8 cellular contexts compared by ENCODE assay signal in genomic region chr12:49777800-49778748, GRCh38. TPM values are rescaled to one million over a fixed set of nuclear protein-coding genes. Genes with fewer than 3 reads are reported as not detected.
DNase-seq lines count a peak whose midpoint lies in the region; ATAC-seq and TF ChIP-seq lines count a peak whose summit lies in the region.

No MANE protein-coding gene starts in this region.

- peaks cover 31% of the 10 kb centered on the region for H3K27me3 Mint-ChIP-seq in activated T-cell treated with anti-CD3 and anti-CD28 coated beads, Interleukin-2, amount 50 U/mL, for 4 hours (ENCODE audit: low read depth)

- H3K36me3 ChIP-seq in NT2/D1 (ENCODE audit: insufficient read depth, insufficient read length, low read length), result no peaks in the 10 kb centered on the region
- H3K36me3 ChIP-seq in uterus, result no peaks in the 10 kb centered on the region

- ATAC-seq in Right ventricle myocardium inferior, result peak; percentile 43
- peak; percentile 86 to 89 for ATAC-seq in activated T-cell treated with anti-CD3 and anti-CD28 coated beads, Interleukin-2, amount 50 U/mL, for 4 hours

- H3K27me3 ChIP-seq in NT2/D1 (ENCODE audit: insufficient read depth, insufficient read length), result peaks cover 4% of the 10 kb centered on the region
- no peaks in the 10 kb centered on the region for H3K27me3 ChIP-seq in uterus

- intact Hi-C loops in Right ventricle myocardium inferior (cut with DNase I) (loop anchor here (2.0 to 10.0 kb wide), 3 partner anchors 57 to 284 kb away; partner anchors contain the start of gene AQP5), cardiac septum (cut with DNase I) (loop anchor here (5.0 to 10.0 kb wide), 2 partner anchors 187 to 279 kb away; partner anchors contain the start of genes AQP5 and ASIC1), posterior cingulate gyrus (cut with DNase I) (no loop called here), uterus (cut with DNase I; ENCODE audit: low total_unique reads) (no loop called here)

- H3K4me3 Mint-ChIP-seq in activated T-cell treated with anti-CD3 and anti-CD28 coated beads, Interleukin-2, amount 50 U/mL, for 4 hours, result no peak overlapping the region

- DNase-seq in Right ventricle myocardium inferior (ENCODE audit: missing footprints), result no peak
- DNase-seq in cardiac septum (ENCODE audit: low spot score), result no peak
- DNase-seq in NT2/D1 (ENCODE audit: low read depth, low spot score), result peak; percentile 49
- DNase-seq in activated T-cell treated with anti-CD3 and anti-CD28 coated beads, Interleukin-2, amount 50 U/mL, for 4 hours, result peak; percentile 79
- peak; percentile 16 for DNase-seq in fibroblast of peridontal ligament (ENCODE audit: extremely low read depth)
- DNase-seq in posterior cingulate gyrus, result peak in 8 of 10 donors; percentile 35 to 91 (median 58)
- no peak for DNase-seq in uterus
- DNase-seq in DMS79 treated with DMSO at 0.1 percent for 48 hours (lab: John Stamatoyannopoulos, UW), result no peak

- peaks cover 14% of the 10 kb centered on the region for H3K4me1 Mint-ChIP-seq in activated T-cell treated with anti-CD3 and anti-CD28 coated beads, Interleukin-2, amount 50 U/mL, for 4 hours (ENCODE audit: low read depth)

- H3K27ac ChIP-seq in uterus, result no peak overlapping the region

- TF ChIP-seq POLR2A in uterus (IDR thresholded peaks at IDR 0.05), result no peak

- no peaks in the 10 kb centered on the region for H3K9me3 Mint-ChIP-seq in activated T-cell treated with anti-CD3 and anti-CD28 coated beads, Interleukin-2, amount 50 U/mL, for 4 hours

- no peaks in the 10 kb centered on the region for H3K36me3 Mint-ChIP-seq in activated T-cell treated with anti-CD3 and anti-CD28 coated beads, Interleukin-2, amount 50 U/mL, for 4 hours (ENCODE audit: insufficient read depth)

- peak; percentile 46 to 66 (median 62) for TF ChIP-seq CTCF in uterus (IDR thresholded peaks at IDR 0.05)

- H3K9me3 ChIP-seq in NT2/D1 (ENCODE audit: insufficient read depth, low read length), result no peaks in the 10 kb centered on the region
- no peaks in the 10 kb centered on the region for H3K9me3 ChIP-seq in uterus

- H3K9ac ChIP-seq in NT2/D1 (ENCODE audit: insufficient read length, low read depth), result no peak overlapping the region

- H3K4me3 ChIP-seq in NT2/D1 (ENCODE audit: insufficient read length, low read depth) (no peak overlapping the region), uterus (no peak overlapping the region)

- H3K4me1 ChIP-seq in NT2/D1 (ENCODE audit: insufficient read depth, insufficient read length), result peaks cover 2% of the 10 kb centered on the region
- H3K4me1 ChIP-seq in uterus, result no peaks in the 10 kb centered on the region

RNA-seq across cellular contexts. Expression of gene TMBIM6, which starts 36.7 kb away (rescaled TPM):
- total RNA-seq in Right ventricle myocardium inferior (275 TPM), cardiac septum (191 TPM), uterus (100 to 1,000 TPM; 201 to 298 (median 263) TPM)
- 100 to 1,000 TPM; 383 to 509 (median 438) TPM for total RNA-seq in activated T-cell treated with anti-CD3 and anti-CD28 coated beads, Interleukin-2, amount 50 U/mL, for 4 hours

RNA-seq across cellular contexts. Expression of gene NCKAP5L, which starts 50.1 kb away (rescaled TPM):
- total RNA-seq in Right ventricle myocardium inferior (32.7 TPM), cardiac septum (26.5 TPM), uterus (10 to 100 TPM in 2 of 4 donors, 1 to 10 TPM in 2; 4.1 to 26.1 (median 11.5) TPM)
- 1 to 10 TPM; 6.3 to 7.7 (median 6.8) TPM for total RNA-seq in activated T-cell treated with anti-CD3 and anti-CD28 coated beads, Interleukin-2, amount 50 U/mL, for 4 hours

Comparison
In these comparisons a context has a peak if more than half of its experiments do, and no peak if none do; other contexts are left out.
1. DNase-seq: peak in NT2/D1 (single experiment), activated T-cell treated with anti-CD3 and anti-CD28 coated beads, Interleukin-2, amount 50 U/mL, for 4 hours (single experiment), fibroblast of peridontal ligament (single experiment) and posterior cingulate gyrus (8 of 10); none in Right ventricle myocardium inferior (single experiment), cardiac septum (single experiment), uterus (0 of 2) and DMS79 treated with DMSO at 0.1 percent for 48 hours (single experiment).
2. intact Hi-C loops: an anchor here in Right ventricle myocardium inferior (2.0 to 10.0 kb wide) and cardiac septum (5.0 to 10.0 kb wide); none called in posterior cingulate gyrus and uterus.